10 cellular contexts compared by ENCODE assay signal in genomic region chr19:10968527-10969081, GRCh38. TPM values are rescaled to one million over a fixed set of nuclear protein-coding genes. Genes with fewer than 3 reads are reported as not detected.
DNase-seq lines count a peak whose midpoint lies in the region; ATAC-seq and TF ChIP-seq lines count a peak whose summit lies in the region.
"Had no signal": no experiment of that assay in that cellular context is flagged by ENCODE, and none has a peak within 500 bp of the region (broad histone marks: within the 10 kb centered on the region; RNA-seq: fewer than 3 reads in every experiment).

No MANE protein-coding gene starts in this region.

- peak; percentile 86 for DNase-seq in NAMALWA (ENCODE audit: low spot score)
- no peak for DNase-seq in epithelial cell of proximal tubule (ENCODE audit: low read depth)
- DNase-seq in psoas muscle, result no peak
- no peak for DNase-seq in adrenal gland
- no peak for DNase-seq in LoVo (ENCODE audit: low spot score)
- DNase-seq: activated CD4-positive, alpha-beta T cell treated with anti-CD3 and anti-CD28 coated beads, Interleukin-2, amount 10 ng/mL, durations not matched to agents 24 days and 14 days; MV-4-11 had no signal

- H3K9me3 ChIP-seq in psoas muscle, result no peaks in the 10 kb centered on the region
- no peaks in the 10 kb centered on the region for H3K9me3 ChIP-seq in adrenal gland (replicated peaks in 1 of 3)

- no peaks in the 10 kb centered on the region for H3K36me3 ChIP-seq in psoas muscle (ENCODE audit: insufficient read depth in 1 of 2, low read depth in 1 of 2)
- H3K36me3 ChIP-seq in adrenal gland (replicated peaks in 1 of 2), result no peaks in the 10 kb centered on the region

- no peak overlapping the region for H3K4me3 ChIP-seq in epithelial cell of proximal tubule (ENCODE audit: low read depth, low read length)
- H3K4me3 ChIP-seq in psoas muscle, result no peak overlapping the region
- no peak overlapping the region for H3K4me3 ChIP-seq in adrenal gland

- H3K27me3 ChIP-seq in psoas muscle (ENCODE audit: insufficient read depth in 3 of 3, low read length in 2 of 3) (no peaks in the 10 kb centered on the region), adrenal gland (no peaks in the 10 kb centered on the region)

- H3K4me1 ChIP-seq in psoas muscle (peaks cover 20% of the 10 kb centered on the region), adrenal gland (replicated peaks in 1 of 2) (no peaks in the 10 kb centered on the region)

- no peak for TF ChIP-seq POLR2A in adrenal gland (IDR thresholded peaks at IDR 0.05)

- TF ChIP-seq CTCF in GM12873 (IDR thresholded peaks at IDR 0.05; ENCODE audit: insufficient read depth, low read depth, low read length, missing control alignments) (peak; percentile 21), epithelial cell of proximal tubule (conservative IDR thresholded peaks at IDR 0.05; ENCODE audit: low read depth, low read length) (peak; percentile 40), psoas muscle (IDR thresholded peaks at IDR 0.05) (no peak), adrenal gland (IDR thresholded peaks at IDR 0.05) (no peak)

- 53 to 62% (median 57%) methylated on average over 9 of the region's 9 CpGs for WGBS in psoas muscle, 3 donors
- 60 to 84% (median 64%) methylated on average over 6 to 9 of the region's 9 CpGs for WGBS in adrenal gland, 4 donors

- peak overlapping the region; percentile 5 for H3K27ac ChIP-seq in psoas muscle
- peak overlapping the region in 1 of 5 donors; percentile 23 for H3K27ac ChIP-seq in adrenal gland

- intact Hi-C loops in psoas muscle (cut with DNase I) (no loop called here), adrenal gland (cut with DNase I) (no loop called here)

- no peak for ATAC-seq in psoas muscle
- ATAC-seq in HG03097 (IDR thresholded peaks at IDR 0.05; ENCODE audit: low FRiP score, unreplicated experiment), result no peak
- ATAC-seq in GM18858 (IDR thresholded peaks at IDR 0.05; ENCODE audit: unreplicated experiment), result no peak

RNA-seq across cellular contexts. Expression of gene SMARCA4, which starts 7.8 kb away (rescaled TPM):
- 150 and 156 TPM in 2 replicates for total RNA-seq in epithelial cell of proximal tubule
- total RNA-seq in psoas muscle, result 10 to 100 TPM; 34.8 to 75.6 (median 50.5) TPM
- 100 to 1,000 TPM in 1 of 3 donors, 10 to 100 TPM in 2; 36.7 to 124 (median 51.9) TPM for polyA plus RNA-seq in psoas muscle
- total RNA-seq in adrenal gland, result 100 to 1,000 TPM in 1 of 8 donors, 10 to 100 TPM in 7; 53.5 to 114 (median 64.9) TPM
- polyA plus RNA-seq in adrenal gland, result 100 to 1,000 TPM in 1 of 3 donors, 10 to 100 TPM in 2; 58.8 to 124 (median 80.0) TPM

RNA-seq across cellular contexts. Expression of gene TIMM29, which starts 40.0 kb away (rescaled TPM):
- 45.3 and 50.2 TPM in 2 replicates for total RNA-seq in epithelial cell of proximal tubule
- 10 to 100 TPM; 12.9 to 24.2 (median 17.0) TPM for total RNA-seq in psoas muscle
- polyA plus RNA-seq in psoas muscle, result 10 to 100 TPM; 17.1 to 29.0 (median 20.2) TPM
- 10 to 100 TPM; 18.5 to 39.7 (median 30.9) TPM for total RNA-seq in adrenal gland
- polyA plus RNA-seq in adrenal gland, result 10 to 100 TPM; 10.5 to 19.3 (median 11.6) TPM

RNA-seq across cellular contexts. Expression of gene YIPF2, which starts 40.2 kb away (rescaled TPM):
- total RNA-seq in epithelial cell of proximal tubule, result 48.5 and 56.7 TPM in 2 replicates
- total RNA-seq in psoas muscle, result 10 to 100 TPM; 12.1 to 18.0 (median 16.7) TPM
- 10 to 100 TPM; 13.7 to 18.5 (median 18.1) TPM for polyA plus RNA-seq in psoas muscle
- total RNA-seq in adrenal gland, result 10 to 100 TPM; 54.5 to 99.1 (median 76.1) TPM
- 10 to 100 TPM; 21.1 to 98.9 (median 40.4) TPM for polyA plus RNA-seq in adrenal gland

Comparison
In these comparisons a context has a peak if more than half of its experiments do, and no peak if none do; other contexts are left out.
1. CTCF ChIP-seq: peak in GM12873 (single experiment) and epithelial cell of proximal tubule (single experiment); none in psoas muscle (single experiment) and adrenal gland (0 of 6).